In the genomic region with DNA sequence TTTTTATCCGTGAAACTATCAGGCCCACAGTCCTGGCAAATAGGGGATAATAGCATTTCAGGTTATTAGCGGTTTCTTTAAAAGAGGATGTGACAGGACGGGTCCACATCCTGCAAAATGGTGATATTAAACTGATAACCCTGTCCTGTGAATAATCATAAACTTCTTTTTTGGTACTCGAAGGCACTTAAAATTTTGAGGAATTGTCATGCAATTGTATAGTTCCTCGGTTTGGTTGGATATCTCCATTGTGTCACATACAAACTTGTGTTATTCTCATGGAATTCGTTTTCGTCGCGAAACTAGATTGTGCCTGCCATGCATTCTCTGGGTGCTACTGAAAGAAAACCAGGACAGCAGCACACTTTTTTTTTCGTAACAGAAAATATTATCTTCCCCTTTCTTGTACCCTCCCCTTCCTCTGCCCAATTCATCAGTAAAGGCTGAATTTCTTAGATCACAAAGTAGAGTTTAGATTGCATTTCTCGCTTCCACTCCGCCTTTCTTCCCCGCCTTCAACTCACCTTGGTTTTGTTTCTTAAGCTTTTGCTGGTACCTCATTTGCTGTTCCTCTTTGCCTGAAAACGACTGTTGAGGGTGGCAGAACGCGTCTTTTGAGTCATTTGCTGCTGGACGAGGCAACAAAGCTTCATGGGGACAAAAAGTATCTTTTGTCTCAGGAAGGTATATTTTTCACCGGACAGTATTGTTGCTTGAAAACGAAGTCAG, we compare ENCODE assay signal across 8 cellular contexts. TPM values are rescaled to one million over a fixed set of nuclear protein-coding genes. Genes with fewer than 3 reads are reported as not detected.
A peak's percentile ranks its signal among the peaks of the same experiment; 100 is the strongest.
DNase-seq lines count a peak whose midpoint lies in the region; ATAC-seq and TF ChIP-seq lines count a peak whose summit lies in the region.

No MANE protein-coding gene starts in this region.

- H3K27me3 ChIP-seq in MG63, result no peaks in the 10 kb centered on the region
- H3K27me3 ChIP-seq in naive thymus-derived CD4-positive, alpha-beta T cell (ENCODE audit: control insufficient read depth in 2 of 2, insufficient read depth in 2 of 2, low read length in 2 of 2), result no peaks in the 10 kb centered on the region

- H3K4me1 Mint-ChIP-seq in activated naive CD4-positive, alpha-beta T cell treated with anti-CD3 and anti-CD28 coated beads, Interleukin-2, amount 50 U/mL, for 24 hours, result peaks cover 50% of the 10 kb centered on the region
- H3K4me1 Mint-ChIP-seq in naive thymus-derived CD4-positive, alpha-beta T cell, result peaks cover 19 to 49% (median 44%) of the 10 kb centered on the region in 7 donors

- TF ChIP-seq CTCF in choroid plexus epithelial cell (conservative IDR thresholded peaks at IDR 0.05; ENCODE audit: low read depth, low read length), result no peak

- POLR2A ChIA-PET in naive thymus-derived CD4-positive, alpha-beta T cell (lab: Charles Lee), result interaction anchor here (0.7 to 1.3 kb wide), 4 partner anchors 9 to 36 kb away, joined by 3 to 5 read pairs (median 3); no protein-coding TSS in a partner anchor

- no peak for ATAC-seq in naive thymus-derived CD4-positive, alpha-beta T cell
- ATAC-seq in HG03565 (IDR thresholded peaks at IDR 0.05; ENCODE audit: unreplicated experiment), result no peak
- no peak for ATAC-seq in GM21737 (IDR thresholded peaks at IDR 0.05; ENCODE audit: unreplicated experiment)

- H3K4me3 ChIP-seq in MG63 (peak overlapping the region; percentile 94), choroid plexus epithelial cell (ENCODE audit: low read depth, low read length) (peak overlapping the region; percentile 90)
- H3K4me3 ChIP-seq in naive thymus-derived CD4-positive, alpha-beta T cell (ENCODE audit: low read length), result peak overlapping the region; percentile 59

- no peaks in the 10 kb centered on the region for H3K9me3 Mint-ChIP-seq in activated naive CD4-positive, alpha-beta T cell treated with anti-CD3 and anti-CD28 coated beads, Interleukin-2, amount 50 U/mL, for 24 hours
- H3K9me3 Mint-ChIP-seq in naive thymus-derived CD4-positive, alpha-beta T cell, result no peaks in the 10 kb centered on the region

- peak overlapping the region; percentile 76 for H3K27ac Mint-ChIP-seq in activated naive CD4-positive, alpha-beta T cell treated with anti-CD3 and anti-CD28 coated beads, Interleukin-2, amount 50 U/mL, for 24 hours
- H3K27ac Mint-ChIP-seq in naive thymus-derived CD4-positive, alpha-beta T cell, result peak overlapping the region in 8 of 9 donors; percentile 50 to 80 (median 67)

- H3K36me3 Mint-ChIP-seq in activated naive CD4-positive, alpha-beta T cell treated with anti-CD3 and anti-CD28 coated beads, Interleukin-2, amount 50 U/mL, for 24 hours, result peaks cover 2% of the 10 kb centered on the region
- peaks cover 0 to 10% (median 0%) of the 10 kb centered on the region in 5 donors for H3K36me3 Mint-ChIP-seq in naive thymus-derived CD4-positive, alpha-beta T cell

- intact Hi-C loops in naive thymus-derived CD4-positive, alpha-beta T cell (cut with micrococcal nuclease), result loop anchor here (1.0 to 10.0 kb wide), 12 partner anchors 24 to 1163 kb away; a partner anchor contains a TSS

- H3K9me3 ChIP-seq in MG63, result peaks cover 8% of the 10 kb centered on the region; the same call in 1 of the 2 replicates
- no peaks in the 10 kb centered on the region for H3K9me3 ChIP-seq in naive thymus-derived CD4-positive, alpha-beta T cell (ENCODE audit: control insufficient read depth in 2 of 3, low read length in 3 of 3)

- H3K36me3 ChIP-seq in MG63, result no peaks in the 10 kb centered on the region
- H3K36me3 ChIP-seq in naive thymus-derived CD4-positive, alpha-beta T cell (ENCODE audit: control insufficient read depth in 2 of 3, insufficient read depth in 3 of 3, low read length in 3 of 3), result peaks cover 0 to 6% (median 0%) of the 10 kb centered on the region in 3 experiments

- no peaks in the 10 kb centered on the region for H3K27me3 Mint-ChIP-seq in activated naive CD4-positive, alpha-beta T cell treated with anti-CD3 and anti-CD28 coated beads, Interleukin-2, amount 50 U/mL, for 24 hours
- H3K27me3 Mint-ChIP-seq in naive thymus-derived CD4-positive, alpha-beta T cell, result no peaks in the 10 kb centered on the region

- no peak for DNase-seq in activated naive CD4-positive, alpha-beta T cell treated with anti-CD3 and anti-CD28 coated beads, Interleukin-2, amount 50 U/mL, for 16 hours
- DNase-seq in MG63 (no peak), choroid plexus epithelial cell (ENCODE audit: low read depth) (no peak), NCI-H1694 treated with DMSO at 0.1 percent for 48 hours (lab: John Stamatoyannopoulos, UW) (no peak)
- peak in 4 of 9 donors; percentile 19 to 37 (median 26) for DNase-seq in naive thymus-derived CD4-positive, alpha-beta T cell

- H3K4me3 Mint-ChIP-seq in activated naive CD4-positive, alpha-beta T cell treated with anti-CD3 and anti-CD28 coated beads, Interleukin-2, amount 50 U/mL, for 24 hours, result peak overlapping the region; percentile 94
- H3K4me3 Mint-ChIP-seq in naive thymus-derived CD4-positive, alpha-beta T cell, result peak overlapping the region in 2 of 10 donors; percentile 87 to 99

- CTCF ChIA-PET in naive thymus-derived CD4-positive, alpha-beta T cell (lab: Charles Lee), result no interaction called here

- peak overlapping the region; percentile 63 for H3K27ac ChIP-seq in naive thymus-derived CD4-positive, alpha-beta T cell (ENCODE audit: low read depth, low read length)

- H3K4me1 ChIP-seq in naive thymus-derived CD4-positive, alpha-beta T cell (ENCODE audit: control insufficient read depth in 2 of 2, insufficient read depth in 2 of 2, low read length in 2 of 2), result peaks cover 0 to 12% of the 10 kb centered on the region in 2 donors

RNA-seq across cellular contexts. Expression of a gene that starts 1.3 kb away (rescaled TPM):
- 12.4 and 19.9 TPM in 2 replicates for total RNA-seq in MG63 (2014; rRNA removed; shearing (Covaris generic); ENCODE audit: low replicate concordance)
- total RNA-seq in naive thymus-derived CD4-positive, alpha-beta T cell, result 10 to 100 TPM; 17.3 to 28.4 (median 20.9) TPM
- 10 to 100 TPM in 1 of 2 donors, 1 to 10 TPM in 1; 9.1 to 15.4 TPM for polyA plus RNA-seq in naive thymus-derived CD4-positive, alpha-beta T cell
